In the genomic region with DNA sequence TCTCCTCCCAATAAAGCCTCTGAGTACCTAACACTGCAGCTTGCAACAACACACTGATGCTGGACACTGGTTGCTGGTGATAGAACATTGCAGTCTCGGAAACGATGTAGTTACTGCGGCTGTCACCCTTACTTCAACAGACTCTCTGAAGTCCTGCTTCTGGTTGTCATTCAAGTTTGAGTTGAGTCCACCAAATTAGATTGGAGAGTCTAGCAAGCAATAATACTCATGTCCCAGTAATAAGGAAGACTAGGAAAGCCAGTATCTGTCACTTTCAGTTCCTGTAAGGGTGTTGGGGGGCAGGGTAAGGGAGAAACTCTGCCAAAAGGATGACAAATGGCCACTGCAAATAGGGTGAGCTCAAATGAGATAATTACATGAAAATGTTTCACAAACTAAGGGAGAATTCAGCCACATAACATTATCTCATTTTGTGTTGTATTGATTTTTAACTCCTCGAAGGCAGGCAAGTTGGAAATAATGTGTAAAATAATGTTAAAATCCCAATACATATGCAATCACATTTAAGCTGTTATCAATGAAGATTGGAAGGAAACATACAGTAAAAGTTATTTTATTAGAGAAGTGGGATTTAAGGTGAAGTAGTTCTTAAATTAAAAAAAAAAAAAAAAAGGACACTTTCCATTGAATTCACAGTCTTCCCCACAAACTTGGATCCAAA, we compare ENCODE assay signal across 7 cellular contexts. TPM values are rescaled to one million over a fixed set of nuclear protein-coding genes. Genes with fewer than 3 reads are reported as not detected.
A peak's percentile ranks its signal among the peaks of the same experiment; 100 is the strongest.
DNase-seq lines count a peak whose midpoint lies in the region; ATAC-seq and TF ChIP-seq lines count a peak whose summit lies in the region.

No MANE protein-coding gene starts in this region.

- H3K27ac ChIP-seq in VCaP (peak overlapping the region; percentile 90), psoas muscle (peak overlapping the region; percentile 80)

- DNase-seq in GM10266 (ENCODE audit: extremely low spot score) (peak; percentile 26), glutamatergic neuron (no peak), psoas muscle (no peak), ureter (ENCODE audit: low spot score) (no peak), amniotic stem cell (lab: John Stamatoyannopoulos, UW) (no peak)

- TF ChIP-seq CTCF in GM10266 (IDR thresholded peaks at IDR 0.05; ENCODE audit: control insufficient read depth, insufficient read depth, low read depth, missing control alignments) (no peak), VCaP (conservative IDR thresholded peaks at IDR 0.05) (no peak), glutamatergic neuron (IDR thresholded peaks at IDR 0.05; ENCODE audit: partially characterized antibody, unreplicated experiment) (no peak), psoas muscle (IDR thresholded peaks at IDR 0.05) (no peak)

- H3K4me3 Mint-ChIP-seq in glutamatergic neuron (ENCODE audit: unreplicated experiment): peak overlapping the region; percentile 93

- no peaks in the 10 kb centered on the region for H3K9me3 Mint-ChIP-seq in glutamatergic neuron (ENCODE audit: unreplicated experiment)

- 60 to 64% (median 60%) methylated on average over 4 of the region's 4 CpGs for WGBS in psoas muscle, 3 donors

- H3K36me3 Mint-ChIP-seq in glutamatergic neuron (ENCODE audit: unreplicated experiment): no peaks in the 10 kb centered on the region

- no peaks in the 10 kb centered on the region for H3K9me3 ChIP-seq in psoas muscle

- no peaks in the 10 kb centered on the region for H3K27me3 ChIP-seq in psoas muscle (ENCODE audit: insufficient read depth in 3 of 3, low read length in 2 of 3)

- ATAC-seq in HG03432 (IDR thresholded peaks at IDR 0.05; ENCODE audit: unreplicated experiment) (peak; percentile 27), psoas muscle (peak in 1 of 4 donors; percentile 36)

- H3K4me1 Mint-ChIP-seq in glutamatergic neuron (ENCODE audit: low read depth, unreplicated experiment): peaks cover 15% of the 10 kb centered on the region

- H3K27me3 Mint-ChIP-seq in glutamatergic neuron (ENCODE audit: unreplicated experiment): no peaks in the 10 kb centered on the region

- H3K27ac Mint-ChIP-seq in glutamatergic neuron (ENCODE audit: unreplicated experiment): peak overlapping the region; percentile 95

- intact Hi-C loops in psoas muscle (cut with DNase I): no loop called here

- H3K4me1 ChIP-seq in psoas muscle: peaks cover 9% of the 10 kb centered on the region

- H3K4me3 ChIP-seq in psoas muscle: peak overlapping the region; percentile 66

- H3K36me3 ChIP-seq in psoas muscle (ENCODE audit: insufficient read depth in 1 of 2, low read depth in 1 of 2): no peaks in the 10 kb centered on the region

RNA-seq across cellular contexts. Expression of a gene that starts 0.8 kb away (rescaled TPM):
- total RNA-seq in glutamatergic neuron (ENCODE audit: unreplicated experiment) (6.0 TPM), psoas muscle (10 to 100 TPM in 1 of 4 donors, 1 to 10 TPM in 3; 7.7 to 11.5 (median 8.1) TPM), ureter (21.7 TPM)
- 10 to 100 TPM in 1 of 3 donors, 1 to 10 TPM in 2; 3.1 to 14.2 (median 6.6) TPM for polyA plus RNA-seq in psoas muscle

RNA-seq across cellular contexts. Expression of a gene that starts 8.3 kb away (rescaled TPM):
- total RNA-seq in glutamatergic neuron (ENCODE audit: unreplicated experiment) (53.4 TPM), psoas muscle (10 to 100 TPM; 42.8 to 91.7 (median 66.0) TPM), ureter (26.0 TPM)
- 10 to 100 TPM; 42.3 to 63.7 (median 49.7) TPM for polyA plus RNA-seq in psoas muscle

RNA-seq across cellular contexts. Expression of a gene that starts 50.1 kb away (rescaled TPM):
- total RNA-seq in glutamatergic neuron (ENCODE audit: unreplicated experiment): not detected
- not detected for total RNA-seq in psoas muscle
- polyA plus RNA-seq in psoas muscle: under 1 TPM in 1 of 3 donors, not detected in 2; 0.01 TPM
- not detected for total RNA-seq in ureter
